Comparison of ENCODE assay signal across 1 cellular context in the genomic region with DNA sequence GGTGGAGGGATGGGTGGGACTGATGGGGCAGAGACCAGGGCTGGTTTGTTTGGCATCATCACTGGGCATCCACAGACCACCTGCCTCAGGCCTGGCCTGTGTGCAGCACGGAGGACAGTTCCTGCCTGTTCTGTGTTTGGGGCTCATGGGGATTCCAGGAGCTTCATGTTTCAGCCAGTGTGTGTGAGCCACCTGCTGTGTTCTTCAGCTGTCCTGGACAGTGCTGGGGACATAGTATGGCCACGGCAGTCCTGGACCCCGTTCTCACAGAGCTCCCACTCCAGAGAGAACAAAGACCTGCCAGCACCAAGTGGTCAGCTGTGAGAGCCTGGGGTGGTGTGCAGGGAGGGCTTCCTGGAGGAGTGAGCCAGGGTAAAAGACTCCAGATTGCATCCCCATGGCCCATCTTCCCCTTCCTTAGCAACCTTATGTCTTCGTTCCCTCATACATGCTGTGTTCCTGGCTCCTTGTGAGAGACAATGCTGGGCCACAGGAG.
TF ChIP-seq lines count a peak whose summit lies in the region.

No MANE protein-coding gene starts in this region.

TF ChIP-seq in GM23338, 12 proteins besides CTCF, POLR2A, EP300 and RAD21:
- TF ChIP-seq, protein P1, sequence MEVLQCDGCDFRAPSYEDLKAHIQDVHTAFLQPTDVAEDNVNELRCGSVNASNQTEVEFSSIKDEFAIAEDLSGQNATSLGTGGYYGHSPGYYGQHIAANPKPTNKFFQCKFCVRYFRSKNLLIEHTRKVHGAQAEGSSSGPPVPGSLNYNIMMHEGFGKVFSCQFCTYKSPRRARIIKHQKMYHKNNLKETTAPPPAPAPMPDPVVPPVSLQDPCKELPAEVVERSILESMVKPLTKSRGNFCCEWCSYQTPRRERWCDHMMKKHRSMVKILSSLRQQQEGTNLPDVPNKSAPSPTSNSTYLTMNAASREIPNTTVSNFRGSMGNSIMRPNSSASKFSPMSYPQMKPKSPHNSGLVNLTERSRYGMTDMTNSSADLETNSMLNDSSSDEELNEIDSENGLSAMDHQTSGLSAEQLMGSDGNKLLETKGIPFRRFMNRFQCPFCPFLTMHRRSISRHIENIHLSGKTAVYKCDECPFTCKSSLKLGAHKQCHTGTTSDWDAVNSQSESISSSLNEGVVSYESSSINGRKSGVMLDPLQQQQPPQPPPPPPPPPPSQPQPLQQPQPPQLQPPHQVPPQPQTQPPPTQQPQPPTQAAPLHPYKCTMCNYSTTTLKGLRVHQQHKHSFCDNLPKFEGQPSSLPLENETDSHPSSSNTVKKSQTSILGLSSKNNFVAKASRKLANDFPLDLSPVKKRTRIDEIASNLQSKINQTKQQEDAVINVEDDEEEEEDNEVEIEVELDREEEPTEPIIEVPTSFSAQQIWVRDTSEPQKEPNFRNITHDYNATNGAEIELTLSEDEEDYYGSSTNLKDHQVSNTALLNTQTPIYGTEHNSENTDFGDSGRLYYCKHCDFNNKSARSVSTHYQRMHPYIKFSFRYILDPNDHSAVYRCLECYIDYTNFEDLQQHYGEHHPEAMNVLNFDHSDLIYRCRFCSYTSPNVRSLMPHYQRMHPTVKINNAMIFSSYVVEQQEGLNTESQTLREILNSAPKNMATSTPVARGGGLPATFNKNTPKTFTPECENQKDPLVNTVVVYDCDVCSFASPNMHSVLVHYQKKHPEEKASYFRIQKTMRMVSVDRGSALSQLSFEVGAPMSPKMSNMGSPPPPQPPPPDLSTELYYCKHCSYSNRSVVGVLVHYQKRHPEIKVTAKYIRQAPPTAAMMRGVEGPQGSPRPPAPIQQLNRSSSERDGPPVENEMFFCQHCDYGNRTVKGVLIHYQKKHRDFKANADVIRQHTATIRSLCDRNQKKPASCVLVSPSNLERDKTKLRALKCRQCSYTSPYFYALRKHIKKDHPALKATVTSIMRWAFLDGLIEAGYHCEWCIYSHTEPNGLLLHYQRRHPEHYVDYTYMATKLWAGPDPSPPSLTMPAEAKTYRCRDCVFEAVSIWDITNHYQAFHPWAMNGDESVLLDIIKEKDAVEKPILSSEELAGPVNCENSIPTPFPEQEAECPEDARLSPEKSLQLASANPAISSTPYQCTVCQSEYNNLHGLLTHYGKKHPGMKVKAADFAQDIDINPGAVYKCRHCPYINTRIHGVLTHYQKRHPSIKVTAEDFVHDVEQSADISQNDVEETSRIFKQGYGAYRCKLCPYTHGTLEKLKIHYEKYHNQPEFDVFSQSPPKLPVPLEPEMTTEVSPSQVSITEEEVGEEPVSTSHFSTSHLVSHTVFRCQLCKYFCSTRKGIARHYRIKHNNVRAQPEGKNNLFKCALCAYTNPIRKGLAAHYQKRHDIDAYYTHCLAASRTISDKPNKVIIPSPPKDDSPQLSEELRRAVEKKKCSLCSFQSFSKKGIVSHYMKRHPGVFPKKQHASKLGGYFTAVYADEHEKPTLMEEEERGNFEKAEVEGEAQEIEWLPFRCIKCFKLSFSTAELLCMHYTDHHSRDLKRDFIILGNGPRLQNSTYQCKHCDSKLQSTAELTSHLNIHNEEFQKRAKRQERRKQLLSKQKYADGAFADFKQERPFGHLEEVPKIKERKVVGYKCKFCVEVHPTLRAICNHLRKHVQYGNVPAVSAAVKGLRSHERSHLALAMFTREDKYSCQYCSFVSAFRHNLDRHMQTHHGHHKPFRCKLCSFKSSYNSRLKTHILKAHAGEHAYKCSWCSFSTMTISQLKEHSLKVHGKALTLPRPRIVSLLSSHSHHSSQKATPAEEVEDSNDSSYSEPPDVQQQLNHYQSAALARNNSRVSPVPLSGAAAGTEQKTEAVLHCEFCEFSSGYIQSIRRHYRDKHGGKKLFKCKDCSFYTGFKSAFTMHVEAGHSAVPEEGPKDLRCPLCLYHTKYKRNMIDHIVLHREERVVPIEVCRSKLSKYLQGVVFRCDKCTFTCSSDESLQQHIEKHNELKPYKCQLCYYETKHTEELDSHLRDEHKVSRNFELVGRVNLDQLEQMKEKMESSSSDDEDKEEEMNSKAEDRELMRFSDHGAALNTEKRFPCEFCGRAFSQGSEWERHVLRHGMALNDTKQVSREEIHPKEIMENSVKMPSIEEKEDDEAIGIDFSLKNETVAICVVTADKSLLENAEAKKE (CRISPR knock-in tag; IDR thresholded peaks at IDR 0.05) = no peak
- TF ChIP-seq POLR2AphosphoS5 (IDR thresholded peaks at IDR 0.05; ENCODE audit: low read depth) (no peak), NANOG (IDR thresholded peaks at IDR 0.05; ENCODE audit: borderline replicate concordance) (no peak), JUNB (IDR thresholded peaks at IDR 0.05; ENCODE audit: unreplicated experiment) (no peak), EZH2phosphoT487 (IDR thresholded peaks at IDR 0.05; ENCODE audit: unreplicated experiment) (no peak), ZNF331 (CRISPR knock-in tag; IDR thresholded peaks at IDR 0.05; ENCODE audit: low read depth) (no peak), ZNF114 (CRISPR knock-in tag; IDR thresholded peaks at IDR 0.05) (no peak), STAT1 (IDR thresholded peaks at IDR 0.05; ENCODE audit: unreplicated experiment) (no peak), CREB1 (CRISPR knock-in tag; IDR thresholded peaks at IDR 0.05; ENCODE audit: low read depth) (no peak), EZH2 (IDR thresholded peaks at IDR 0.05; ENCODE audit: low read depth, unreplicated experiment) (no peak)
- TF ChIP-seq, protein P2, sequence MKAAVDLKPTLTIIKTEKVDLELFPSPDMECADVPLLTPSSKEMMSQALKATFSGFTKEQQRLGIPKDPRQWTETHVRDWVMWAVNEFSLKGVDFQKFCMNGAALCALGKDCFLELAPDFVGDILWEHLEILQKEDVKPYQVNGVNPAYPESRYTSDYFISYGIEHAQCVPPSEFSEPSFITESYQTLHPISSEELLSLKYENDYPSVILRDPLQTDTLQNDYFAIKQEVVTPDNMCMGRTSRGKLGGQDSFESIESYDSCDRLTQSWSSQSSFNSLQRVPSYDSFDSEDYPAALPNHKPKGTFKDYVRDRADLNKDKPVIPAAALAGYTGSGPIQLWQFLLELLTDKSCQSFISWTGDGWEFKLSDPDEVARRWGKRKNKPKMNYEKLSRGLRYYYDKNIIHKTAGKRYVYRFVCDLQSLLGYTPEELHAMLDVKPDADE (IDR thresholded peaks at IDR 0.05) = no peak
- TF ChIP-seq, protein P3, sequence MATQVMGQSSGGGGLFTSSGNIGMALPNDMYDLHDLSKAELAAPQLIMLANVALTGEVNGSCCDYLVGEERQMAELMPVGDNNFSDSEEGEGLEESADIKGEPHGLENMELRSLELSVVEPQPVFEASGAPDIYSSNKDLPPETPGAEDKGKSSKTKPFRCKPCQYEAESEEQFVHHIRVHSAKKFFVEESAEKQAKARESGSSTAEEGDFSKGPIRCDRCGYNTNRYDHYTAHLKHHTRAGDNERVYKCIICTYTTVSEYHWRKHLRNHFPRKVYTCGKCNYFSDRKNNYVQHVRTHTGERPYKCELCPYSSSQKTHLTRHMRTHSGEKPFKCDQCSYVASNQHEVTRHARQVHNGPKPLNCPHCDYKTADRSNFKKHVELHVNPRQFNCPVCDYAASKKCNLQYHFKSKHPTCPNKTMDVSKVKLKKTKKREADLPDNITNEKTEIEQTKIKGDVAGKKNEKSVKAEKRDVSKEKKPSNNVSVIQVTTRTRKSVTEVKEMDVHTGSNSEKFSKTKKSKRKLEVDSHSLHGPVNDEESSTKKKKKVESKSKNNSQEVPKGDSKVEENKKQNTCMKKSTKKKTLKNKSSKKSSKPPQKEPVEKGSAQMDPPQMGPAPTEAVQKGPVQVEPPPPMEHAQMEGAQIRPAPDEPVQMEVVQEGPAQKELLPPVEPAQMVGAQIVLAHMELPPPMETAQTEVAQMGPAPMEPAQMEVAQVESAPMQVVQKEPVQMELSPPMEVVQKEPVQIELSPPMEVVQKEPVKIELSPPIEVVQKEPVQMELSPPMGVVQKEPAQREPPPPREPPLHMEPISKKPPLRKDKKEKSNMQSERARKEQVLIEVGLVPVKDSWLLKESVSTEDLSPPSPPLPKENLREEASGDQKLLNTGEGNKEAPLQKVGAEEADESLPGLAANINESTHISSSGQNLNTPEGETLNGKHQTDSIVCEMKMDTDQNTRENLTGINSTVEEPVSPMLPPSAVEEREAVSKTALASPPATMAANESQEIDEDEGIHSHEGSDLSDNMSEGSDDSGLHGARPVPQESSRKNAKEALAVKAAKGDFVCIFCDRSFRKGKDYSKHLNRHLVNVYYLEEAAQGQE (IDR thresholded peaks at IDR 0.05; ENCODE audit: unreplicated experiment) = no peak
TF ChIP-seq in GM23338: peak in this region for 0.
